ENCODE assay signal across 29 cellular contexts in the genomic region with DNA sequence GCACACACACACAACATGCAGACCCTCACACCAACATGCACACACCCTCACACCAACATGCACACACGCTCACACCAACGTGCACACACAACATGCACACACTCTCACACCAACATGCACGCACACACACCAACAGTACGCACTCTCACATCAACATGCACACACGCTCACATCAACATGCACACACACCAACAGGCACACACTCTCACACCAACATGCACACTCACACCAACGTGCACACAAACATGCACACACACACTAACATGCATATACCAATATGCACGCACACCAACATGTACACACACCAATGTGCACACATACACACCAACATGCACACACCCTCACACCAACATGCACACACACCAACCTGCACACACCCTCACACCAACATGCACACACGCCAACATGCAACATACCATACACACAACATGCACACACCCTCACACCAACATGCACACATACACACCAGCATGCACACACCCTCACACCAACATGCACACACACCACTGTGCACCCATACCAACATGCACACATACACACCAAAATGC.
"Had no signal": no experiment of that assay in that cellular context is flagged by ENCODE, and none has a peak within 500 bp of the region (broad histone marks: within the 10 kb centered on the region; RNA-seq: fewer than 3 reads in every experiment).

No MANE protein-coding gene starts in this region.

- H3K36me3 ChIP-seq: esophagus squamous epithelium, heart right ventricle, left lung, neural progenitor cell, prostate gland, right atrium auricular region, sigmoid colon, tibial nerve, upper lobe of right lung, uterus had no signal

- DNase-seq: dermis blood vessel endothelial cell; effector memory CD4-positive, alpha-beta T cell; erythroblast; esophagus squamous epithelium; foreskin melanocyte; glutamatergic neuron; hippocampal formation; left cardiac atrium; left lung; mesendoderm; midbrain; naive thymus-derived CD4-positive, alpha-beta T cell; sigmoid colon; stimulated activated CD4-positive, alpha-beta T cell treated with anti-CD3 and anti-CD28 coated beads, Interleukin-2, amount 100 ng/mL, for 24 hours; stimulated activated CD4-positive, alpha-beta T cell treated with anti-CD3 and anti-CD28 coated beads, Interleukin-4, amount 100 ng/mL, for 24 hours; stimulated activated naive CD4-positive, alpha-beta T cell treated with Interleukin-2 at 50 U/mL for 16 hours; testis; upper lobe of right lung; uterus had no signal

- ATAC-seq: left cardiac atrium; left lung; naive thymus-derived CD4-positive, alpha-beta T cell; stimulated activated effector memory CD8-positive, alpha-beta T cell treated with anti-CD3 and anti-CD28 coated beads, Interleukin-12 subunit alpha, Interleukin-12 subunit beta, amount 100 ng/mL, for 72 hours; upper lobe of right lung had no signal

- H3K9ac ChIP-seq: neural progenitor cell had no signal

- H3K4me1 Mint-ChIP-seq: naive thymus-derived CD4-positive, alpha-beta T cell; nephron; neural progenitor cell; stimulated activated effector memory CD8-positive, alpha-beta T cell treated with anti-CD3 and anti-CD28 coated beads, Interleukin-12 subunit alpha, Interleukin-12 subunit beta, amount 100 ng/mL, for 72 hours had no signal

- H3K4me2 ChIP-seq: neural progenitor cell had no signal

- H3K27ac ChIP-seq: coronary artery, esophagus squamous epithelium, heart right ventricle, left lung, neural progenitor cell, prostate gland, right atrium auricular region, sigmoid colon, testis, tibial nerve, upper lobe of right lung, uterus had no signal

- H3K27ac Mint-ChIP-seq: naive thymus-derived CD4-positive, alpha-beta T cell; nephron; neural progenitor cell; stimulated activated effector memory CD8-positive, alpha-beta T cell treated with anti-CD3 and anti-CD28 coated beads, Interleukin-12 subunit alpha, Interleukin-12 subunit beta, amount 100 ng/mL, for 72 hours had no signal

- H3K9me3 ChIP-seq: esophagus squamous epithelium, left lung, prostate gland, right atrium auricular region, sigmoid colon, testis, tibial nerve, upper lobe of right lung, uterus had no signal

- H3K9me3 Mint-ChIP-seq: nephron, neural progenitor cell had no signal

- H3K4me3 ChIP-seq: coronary artery, esophagus squamous epithelium, heart right ventricle, left lung, neural progenitor cell, prostate gland, right atrium auricular region, sigmoid colon, testis, tibial nerve, upper lobe of right lung, uterus had no signal

- H3K4me3 Mint-ChIP-seq: naive thymus-derived CD4-positive, alpha-beta T cell; nephron; neural progenitor cell; stimulated activated effector memory CD8-positive, alpha-beta T cell treated with anti-CD3 and anti-CD28 coated beads, Interleukin-12 subunit alpha, Interleukin-12 subunit beta, amount 100 ng/mL, for 72 hours had no signal

- FAIRE-seq: endometrium, islet of Langerhans had no signal

- H3K4me1 ChIP-seq: esophagus squamous epithelium, heart right ventricle, left lung, neural progenitor cell, right atrium auricular region, sigmoid colon, testis, tibial nerve, upper lobe of right lung, uterus had no signal

- H2AFZ ChIP-seq: neural progenitor cell had no signal

- H3K27me3 ChIP-seq: left lung, neural progenitor cell, right atrium auricular region, testis, tibial nerve, upper lobe of right lung, uterus had no signal
